ENCODE assay signal across 1 cellular context in genomic region chr19:41951686-41952172, GRCh38.
TF ChIP-seq lines count a peak whose summit lies in the region.

No MANE protein-coding gene starts in this region.

TF ChIP-seq in WTC11, 78 proteins besides CTCF, POLR2A, EP300 and RAD21 (continued from another document):
- TF ChIP-seq PRDM15 (CRISPR knock-in tag; IDR thresholded peaks at IDR 0.05) (no peak), HMGXB4 (CRISPR knock-in tag; IDR thresholded peaks at IDR 0.05) (no peak), ETV6 (CRISPR knock-in tag; IDR thresholded peaks at IDR 0.05) (no peak), ARID4B (CRISPR knock-in tag; IDR thresholded peaks at IDR 0.05; ENCODE audit: borderline replicate concordance) (no peak), PRRX2 (CRISPR knock-in tag; IDR thresholded peaks at IDR 0.05) (no peak), TEAD4 (CRISPR knock-in tag; IDR thresholded peaks at IDR 0.05) (no peak)
- TF ChIP-seq, protein P1, sequence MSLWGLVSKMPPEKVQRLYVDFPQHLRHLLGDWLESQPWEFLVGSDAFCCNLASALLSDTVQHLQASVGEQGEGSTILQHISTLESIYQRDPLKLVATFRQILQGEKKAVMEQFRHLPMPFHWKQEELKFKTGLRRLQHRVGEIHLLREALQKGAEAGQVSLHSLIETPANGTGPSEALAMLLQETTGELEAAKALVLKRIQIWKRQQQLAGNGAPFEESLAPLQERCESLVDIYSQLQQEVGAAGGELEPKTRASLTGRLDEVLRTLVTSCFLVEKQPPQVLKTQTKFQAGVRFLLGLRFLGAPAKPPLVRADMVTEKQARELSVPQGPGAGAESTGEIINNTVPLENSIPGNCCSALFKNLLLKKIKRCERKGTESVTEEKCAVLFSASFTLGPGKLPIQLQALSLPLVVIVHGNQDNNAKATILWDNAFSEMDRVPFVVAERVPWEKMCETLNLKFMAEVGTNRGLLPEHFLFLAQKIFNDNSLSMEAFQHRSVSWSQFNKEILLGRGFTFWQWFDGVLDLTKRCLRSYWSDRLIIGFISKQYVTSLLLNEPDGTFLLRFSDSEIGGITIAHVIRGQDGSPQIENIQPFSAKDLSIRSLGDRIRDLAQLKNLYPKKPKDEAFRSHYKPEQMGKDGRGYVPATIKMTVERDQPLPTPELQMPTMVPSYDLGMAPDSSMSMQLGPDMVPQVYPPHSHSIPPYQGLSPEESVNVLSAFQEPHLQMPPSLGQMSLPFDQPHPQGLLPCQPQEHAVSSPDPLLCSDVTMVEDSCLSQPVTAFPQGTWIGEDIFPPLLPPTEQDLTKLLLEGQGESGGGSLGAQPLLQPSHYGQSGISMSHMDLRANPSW (CRISPR knock-in tag; conservative IDR thresholded peaks at IDR 0.05; ENCODE audit: low read depth): no peak
